Comparison of ENCODE assay signal across 8 cellular contexts in the genomic region with DNA sequence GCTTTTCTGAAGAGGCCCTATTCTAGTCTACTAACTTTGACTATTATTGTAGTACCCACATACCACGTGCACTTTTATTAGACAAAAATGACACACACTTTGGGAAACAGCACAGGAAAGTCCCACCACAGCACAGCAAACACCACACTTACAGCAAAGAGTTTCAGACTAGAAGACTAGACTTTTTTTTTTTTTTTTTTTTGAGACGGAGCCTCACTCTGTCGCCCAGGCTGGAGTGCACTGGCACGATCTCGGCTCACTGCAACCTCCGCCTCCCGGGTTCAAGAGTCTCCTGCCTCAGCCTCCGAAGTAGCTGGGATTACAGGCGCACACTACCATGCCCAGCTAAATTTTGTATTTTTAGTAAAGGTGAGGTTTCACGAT. TPM values are rescaled to one million over a fixed set of nuclear protein-coding genes. Genes with fewer than 3 reads are reported as not detected.
DNase-seq lines count a peak whose midpoint lies in the region; ATAC-seq and TF ChIP-seq lines count a peak whose summit lies in the region.

No MANE protein-coding gene starts in this region.

- no peaks in the 10 kb centered on the region for H3K27me3 Mint-ChIP-seq in T-helper 1 cell treated with Interleukin-12 subunit alpha and Interleukin-12 subunit beta and Interleukin-4 antibody, amounts not matched to agents 30 μg/mL and 1 μg/mL, for 36 hours (ENCODE audit: low read depth)
- no peaks in the 10 kb centered on the region for H3K27me3 Mint-ChIP-seq in stimulated activated naive B cell treated with anti-CD40 and anti-IgM and Interleukin-4, amounts not matched to agents 10 μg/mL and 1 μg/mL and 100 μg/mL, for 72 hours

- peak overlapping the region; percentile 15 for H3K27ac ChIP-seq in epithelial cell of prostate
- H3K27ac ChIP-seq in suprapubic skin = no peak overlapping the region
- H3K27ac ChIP-seq in body of pancreas = no peak overlapping the region

- H3K27ac Mint-ChIP-seq in T-helper 1 cell treated with Interleukin-12 subunit alpha and Interleukin-12 subunit beta and Interleukin-4 antibody, amounts not matched to agents 30 μg/mL and 1 μg/mL, for 36 hours = peak overlapping the region; percentile 45
- H3K27ac Mint-ChIP-seq in stimulated activated naive B cell treated with anti-CD40 and anti-IgM and Interleukin-4, amounts not matched to agents 10 μg/mL and 1 μg/mL and 100 μg/mL, for 72 hours = peak overlapping the region; percentile 1

- TF ChIP-seq CTCF in suprapubic skin (IDR thresholded peaks at IDR 0.05) = no peak
- TF ChIP-seq CTCF in body of pancreas (IDR thresholded peaks at IDR 0.05) = no peak

- peaks cover 49% of the 10 kb centered on the region for H3K4me1 Mint-ChIP-seq in T-helper 1 cell treated with Interleukin-12 subunit alpha and Interleukin-12 subunit beta and Interleukin-4 antibody, amounts not matched to agents 30 μg/mL and 1 μg/mL, for 36 hours (ENCODE audit: low read depth)
- H3K4me1 Mint-ChIP-seq in stimulated activated naive B cell treated with anti-CD40 and anti-IgM and Interleukin-4, amounts not matched to agents 10 μg/mL and 1 μg/mL and 100 μg/mL, for 72 hours = peaks cover 42 to 79% of the 10 kb centered on the region in 2 donors

- no peak for TF ChIP-seq EP300 in suprapubic skin (IDR thresholded peaks at IDR 0.05)

- H3K36me3 ChIP-seq in suprapubic skin (no peaks in the 10 kb centered on the region), body of pancreas (replicated peaks in 1 of 2; ENCODE audit: insufficient read depth in 1 of 2, low read depth in 2 of 2) (no peaks in the 10 kb centered on the region)

- TF ChIP-seq POLR2A in suprapubic skin (IDR thresholded peaks at IDR 0.05) (no peak), body of pancreas (IDR thresholded peaks at IDR 0.05) (no peak)

- peak; percentile 25 for DNase-seq in activated CD4-positive, alpha-beta T cell treated with anti-CD3 and anti-CD28 coated beads for 48 hours
- no peak for DNase-seq in activated CD4-positive, alpha-beta T cell treated with anti-CD3 and anti-CD28 coated beads, Interleukin-2, amount 50 U/mL, for 4 hours
- DNase-seq in epithelial cell of prostate (ENCODE audit: low read depth, low spot score) (no peak), suprapubic skin (ENCODE audit: low spot score in 2 of 2) (no peak), body of pancreas (no peak), G401 (ENCODE audit: low spot score) (no peak)
- DNase-seq in stimulated activated naive B cell treated with anti-CD40 and anti-IgM and Interleukin-4, amounts not matched to agents 10 μg/mL and 1 μg/mL and 100 μg/mL, for 72 hours = no peak

- H3K4me3 ChIP-seq in suprapubic skin (no peak overlapping the region), body of pancreas (no peak overlapping the region)

- H3K27me3 ChIP-seq in suprapubic skin = no peaks in the 10 kb centered on the region
- no peaks in the 10 kb centered on the region for H3K27me3 ChIP-seq in body of pancreas

- peaks cover 4% of the 10 kb centered on the region for H3K36me3 Mint-ChIP-seq in T-helper 1 cell treated with Interleukin-12 subunit alpha and Interleukin-12 subunit beta and Interleukin-4 antibody, amounts not matched to agents 30 μg/mL and 1 μg/mL, for 36 hours (ENCODE audit: low read depth)
- H3K36me3 Mint-ChIP-seq in stimulated activated naive B cell treated with anti-CD40 and anti-IgM and Interleukin-4, amounts not matched to agents 10 μg/mL and 1 μg/mL and 100 μg/mL, for 72 hours = peaks cover 10 to 38% of the 10 kb centered on the region in 2 donors

- H3K4me1 ChIP-seq in suprapubic skin (peaks cover 82% of the 10 kb centered on the region), body of pancreas (peaks cover 91% of the 10 kb centered on the region)

- intact Hi-C loops in body of pancreas (cut with DNase I) = no loop called here

- no peaks in the 10 kb centered on the region for H3K9me3 ChIP-seq in suprapubic skin
- H3K9me3 ChIP-seq in body of pancreas = no peaks in the 10 kb centered on the region

- peak overlapping the region; percentile 23 for H3K4me3 Mint-ChIP-seq in T-helper 1 cell treated with Interleukin-12 subunit alpha and Interleukin-12 subunit beta and Interleukin-4 antibody, amounts not matched to agents 30 μg/mL and 1 μg/mL, for 36 hours
- H3K4me3 Mint-ChIP-seq in stimulated activated naive B cell treated with anti-CD40 and anti-IgM and Interleukin-4, amounts not matched to agents 10 μg/mL and 1 μg/mL and 100 μg/mL, for 72 hours = peak overlapping the region; percentile 38 to 41

- H3K9me3 Mint-ChIP-seq in T-helper 1 cell treated with Interleukin-12 subunit alpha and Interleukin-12 subunit beta and Interleukin-4 antibody, amounts not matched to agents 30 μg/mL and 1 μg/mL, for 36 hours = no peaks in the 10 kb centered on the region
- no peaks in the 10 kb centered on the region for H3K9me3 Mint-ChIP-seq in stimulated activated naive B cell treated with anti-CD40 and anti-IgM and Interleukin-4, amounts not matched to agents 10 μg/mL and 1 μg/mL and 100 μg/mL, for 72 hours

- peak; percentile 89 to 94 for ATAC-seq in stimulated activated naive B cell treated with anti-CD40 and anti-IgM and Interleukin-4, amounts not matched to agents 10 μg/mL and 1 μg/mL and 100 μg/mL, for 72 hours (replicated peaks)
- no peak for ATAC-seq in body of pancreas

- in situ Hi-C loops in G401 (cut with HindIII; ENCODE audit: low sequenced_read_pairs) = no loop called here

- 60% methylated on average over 10 of the region's 10 CpGs for WGBS in suprapubic skin
- WGBS in body of pancreas, 2 donors = 70 to 71% methylated on average over 9 of the region's 10 CpGs

RNA-seq across cellular contexts. Expression of a gene that starts 20.1 kb away (rescaled TPM):
- total RNA-seq in suprapubic skin = 100 to 1,000 TPM; 467 to 572 (median 520) TPM
- total RNA-seq in body of pancreas = 100 to 1,000 TPM; 301 to 378 TPM
- 293 and 311 TPM in 2 replicates for total RNA-seq in G401 (2014; rRNA removed; shearing (Covaris generic))
